1 cellular context compared by ENCODE assay signal in genomic region chr11:96290631-96291030, GRCh38.
TF ChIP-seq lines count a peak whose summit lies in the region.

No MANE protein-coding gene starts in this region.

TF ChIP-seq in GM12878, 131 proteins besides CTCF, POLR2A, EP300 and RAD21 (continued from another document):
- TF ChIP-seq IRF3 (IDR thresholded peaks at IDR 0.05) (no peak), CHD4 (IDR thresholded peaks at IDR 0.05) (no peak)
